Comparison of ENCODE assay signal across 8 cellular contexts in the genomic region with DNA sequence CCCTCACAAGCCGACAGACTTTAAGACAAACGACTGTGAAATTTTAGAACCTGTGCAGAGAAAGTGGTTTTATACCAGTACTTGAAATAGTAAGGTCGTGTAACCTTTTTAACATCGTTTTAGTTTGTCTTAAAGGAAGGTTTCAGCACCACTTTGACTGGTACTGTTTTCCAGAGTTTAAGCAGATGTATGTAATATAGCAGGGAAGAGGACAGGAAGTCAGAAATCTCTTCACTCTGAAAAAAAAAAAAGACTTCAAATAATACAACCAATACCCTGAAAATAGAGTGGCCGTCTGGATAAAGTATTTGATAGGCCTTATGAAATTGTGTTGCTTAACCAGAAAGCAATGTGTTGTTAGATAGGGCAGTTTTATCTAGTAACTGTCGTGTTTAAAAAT. TPM values are rescaled to one million over a fixed set of nuclear protein-coding genes. Genes with fewer than 3 reads are reported as not detected.
DNase-seq lines count a peak whose midpoint lies in the region; ATAC-seq and TF ChIP-seq lines count a peak whose summit lies in the region.

No MANE protein-coding gene starts in this region.

- H3K27ac ChIP-seq in VCaP (peak overlapping the region; percentile 90), smooth muscle cell (ENCODE audit: low read depth) (peak overlapping the region; percentile 78)

- H3K27me3 ChIP-seq in smooth muscle cell (ENCODE audit: low read depth) = no peaks in the 10 kb centered on the region

- no peaks in the 10 kb centered on the region for H3K9me3 ChIP-seq in smooth muscle cell (replicated peaks; ENCODE audit: low read depth)

- peak overlapping the region; percentile 78 for H3K9ac ChIP-seq in smooth muscle cell (ENCODE audit: low read depth)

- H4K20me1 ChIP-seq in smooth muscle cell (ENCODE audit: low read depth) = peaks cover 47% of the 10 kb centered on the region

- no peak for TF ChIP-seq CTCF in VCaP (conservative IDR thresholded peaks at IDR 0.05)
- TF ChIP-seq CTCF in smooth muscle cell (IDR thresholded peaks at IDR 0.05; ENCODE audit: borderline replicate concordance, insufficient read depth, poor library complexity, severe bottlenecking) = no peak

- peaks cover 81% of the 10 kb centered on the region for H3K79me2 ChIP-seq in smooth muscle cell (ENCODE audit: low read depth)

- no peak for ATAC-seq in GM21390 (IDR thresholded peaks at IDR 0.05; ENCODE audit: unreplicated experiment)

- peak overlapping the region; percentile 89 for H3K4me3 ChIP-seq in smooth muscle cell

- H3F3A ChIP-seq in smooth muscle cell (ENCODE audit: low read depth) = peaks cover 12% of the 10 kb centered on the region

- DNase-seq in DMS79 treated with DMSO at 0.1 percent for 48 hours (lab: John Stamatoyannopoulos, UW) (peak; percentile 66), DMS79 (lab: John Stamatoyannopoulos, UW) (no peak), globus pallidus (ENCODE audit: low spot score) (peak; percentile 41), smooth muscle cell (lab: John Stamatoyannopoulos, UW; ENCODE audit: unreplicated experiment) (no peak), H4 (ENCODE audit: low spot score) (no peak), NK-92 (lab: John Stamatoyannopoulos, UW; ENCODE audit: unreplicated experiment) (no peak)

- H3K4me1 ChIP-seq in smooth muscle cell (ENCODE audit: low read depth) = peaks cover 39% of the 10 kb centered on the region

- no peaks in the 10 kb centered on the region for H3K36me3 ChIP-seq in smooth muscle cell (ENCODE audit: low read depth)

- H2AFZ ChIP-seq in smooth muscle cell (ENCODE audit: low read depth) = peak overlapping the region; percentile 56

- peak overlapping the region; percentile 98 for H3K4me2 ChIP-seq in smooth muscle cell

- 1% methylated on average over 6 of the region's 6 CpGs for WGBS in smooth muscle cell (ENCODE audit: low lambda C conversion rate)

RNA-seq across cellular contexts. Expression of a gene that starts 1.5 kb away (rescaled TPM):
- 314 and 356 TPM in 2 replicates for total RNA-seq in smooth muscle cell
- 394 and 432 TPM in 2 replicates for polyA plus RNA-seq in smooth muscle cell
- total RNA-seq in H4 (2014; rRNA removed; shearing (Covaris generic)) = 55.5 and 68.1 TPM in 2 replicates

Comparison
In these comparisons a context has a peak if more than half of its experiments do, and no peak if none do; other contexts are left out.
1. DNase-seq: peak in DMS79 treated with DMSO at 0.1 percent for 48 hours (single experiment) and globus pallidus (single experiment); none in DMS79 (single experiment), smooth muscle cell (single experiment), H4 (single experiment) and NK-92 (single experiment).